In genomic region chr19:6663236-6664187, GRCh38 we compare ENCODE assay signal across 12 cellular contexts.
DNase-seq lines count a peak whose midpoint lies in the region; ATAC-seq and TF ChIP-seq lines count a peak whose summit lies in the region.
"Had no signal": no experiment of that assay in that cellular context is flagged by ENCODE, and none has a peak within 500 bp of the region (broad histone marks: within the 10 kb centered on the region; RNA-seq: fewer than 3 reads in every experiment).

No MANE protein-coding gene starts in this region.

- TF ChIP-seq CTCF in epithelial cell of esophagus (IDR thresholded peaks at IDR 0.05; ENCODE audit: insufficient read depth, low read depth, low read length, missing control alignments), result no peak

- peak; percentile 68 for DNase-seq in stimulated activated CD4-positive, alpha-beta T cell treated with anti-CD3 and anti-CD28 coated beads, Interleukin-15, amount 100 ng/mL, for 24 hours
- DNase-seq in stimulated activated CD4-positive, alpha-beta T cell treated with anti-CD3 and anti-CD28 coated beads, Interleukin-12 subunit alpha, Interleukin-12 subunit beta, amount 100 ng/mL, for 4 hours, result no peak
- peak; percentile 22 for DNase-seq in T-helper 9 cell
- peak; percentile 25 for DNase-seq in epithelial cell of esophagus (ENCODE audit: low read depth)
- no peak for DNase-seq in OCI-M1 (lab: John Stamatoyannopoulos, UW)
- DNase-seq in cerebellar nuclear complex (lab: John Stamatoyannopoulos, UW), result no peak
- DNase-seq: left cardiac atrium, NCI-H526 treated with DMSO at 0.1 percent for 48 hours had no signal

- H3K4me3 ChIP-seq in epithelial cell of esophagus (ENCODE audit: low read length), result no peak overlapping the region

- ATAC-seq in GM18511 (IDR thresholded peaks at IDR 0.05; ENCODE audit: unreplicated experiment) (no peak), HG03378 (IDR thresholded peaks at IDR 0.05; ENCODE audit: unreplicated experiment) (no peak)
- ATAC-seq: HCT116, left cardiac atrium, SK-N-SH treated with all-trans-retinoic acid at 6 μM for 48 hours had no signal

Comparison
In these comparisons a context has a peak if more than half of its experiments do, and no peak if none do; other contexts are left out.
1. DNase-seq: peak in stimulated activated CD4-positive, alpha-beta T cell treated with anti-CD3 and anti-CD28 coated beads, Interleukin-15, amount 100 ng/mL, for 24 hours (single experiment), T-helper 9 cell (single experiment) and epithelial cell of esophagus (single experiment); none in stimulated activated CD4-positive, alpha-beta T cell treated with anti-CD3 and anti-CD28 coated beads, Interleukin-12 subunit alpha, Interleukin-12 subunit beta, amount 100 ng/mL, for 4 hours (single experiment), OCI-M1 (single experiment) and cerebellar nuclear complex (0 of 2).